ENCODE assay signal across 17 cellular contexts in the genomic region with DNA sequence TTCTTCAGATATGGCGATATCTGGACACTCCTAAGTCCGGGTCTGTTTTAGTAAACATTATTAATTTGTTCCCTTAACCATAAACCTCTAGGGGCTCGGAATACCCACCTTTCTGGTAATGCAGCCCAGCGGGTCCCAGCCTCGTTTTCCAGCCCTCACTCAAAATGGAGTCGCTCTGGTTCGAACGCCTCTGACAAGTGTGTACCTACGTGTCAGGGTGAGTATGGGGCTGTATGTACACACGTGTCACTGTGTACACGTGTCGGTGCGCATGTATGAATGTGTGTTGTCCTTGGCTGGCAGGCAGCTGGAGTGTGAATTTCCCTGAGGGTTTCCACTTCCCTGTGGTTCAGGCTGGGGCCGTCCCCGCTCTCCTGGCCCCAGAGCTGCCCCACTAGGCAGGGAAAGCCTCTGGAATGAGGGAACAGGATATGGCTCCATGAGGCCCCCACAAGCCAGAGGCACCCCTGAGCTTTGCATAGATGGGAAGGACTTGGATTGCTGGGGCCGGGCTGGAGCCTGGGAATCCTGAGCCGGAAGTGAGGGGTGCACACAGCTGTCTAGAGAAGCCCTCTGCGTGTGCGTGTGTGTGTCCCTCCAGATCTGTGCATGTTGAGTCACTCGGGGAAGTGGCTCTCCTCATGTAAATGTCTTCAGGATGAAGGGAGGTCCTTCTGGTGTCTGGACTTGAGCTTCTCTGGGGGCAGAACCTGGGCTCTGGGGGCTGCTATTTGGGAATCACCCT.
A peak's percentile ranks its signal among the peaks of the same experiment; 100 is the strongest.
DNase-seq lines count a peak whose midpoint lies in the region; ATAC-seq, FAIRE-seq and TF ChIP-seq lines count a peak whose summit lies in the region.
"Had no signal": no experiment of that assay in that cellular context is flagged by ENCODE, and none has a peak within 500 bp of the region (broad histone marks: within the 10 kb centered on the region; RNA-seq: fewer than 3 reads in every experiment).

No MANE protein-coding gene starts in this region.

- H3K4me1 Mint-ChIP-seq in astrocyte (ENCODE audit: low read depth, unreplicated experiment) (peaks cover 30% of the 10 kb centered on the region), chondrocyte (ENCODE audit: low read depth) (peaks cover 45% of the 10 kb centered on the region)
- H3K4me1 Mint-ChIP-seq in naive thymus-derived CD8-positive, alpha-beta T cell, result peaks cover 20 to 32% (median 29%) of the 10 kb centered on the region in 4 donors

- WGBS in SK-N-SH (ENCODE audit: low lambda C conversion rate), result 90% methylated on average over 14 of the region's 20 CpGs

- H3K9me3 Mint-ChIP-seq in astrocyte (ENCODE audit: unreplicated experiment) (peaks cover 1% of the 10 kb centered on the region), chondrocyte (ENCODE audit: low read depth) (no peaks in the 10 kb centered on the region)
- H3K9me3 Mint-ChIP-seq in naive thymus-derived CD8-positive, alpha-beta T cell, result no peaks in the 10 kb centered on the region
- H3K9me3 Mint-ChIP-seq: natural killer cell had no signal

- CTCF ChIA-PET in SK-N-SH (lab: Yijun Ruan, JAX), result no interaction called here

- H3K27ac Mint-ChIP-seq in astrocyte (ENCODE audit: unreplicated experiment) (no peak overlapping the region), chondrocyte (ENCODE audit: unreplicated experiment) (no peak overlapping the region)
- H3K27ac Mint-ChIP-seq in naive thymus-derived CD8-positive, alpha-beta T cell, result no peak overlapping the region
- H3K27ac Mint-ChIP-seq: natural killer cell had no signal

- no peak overlapping the region for H3K4me2 ChIP-seq in SK-N-SH
- H3K4me2 ChIP-seq in astrocyte (ENCODE audit: low read length), result peak overlapping the region; percentile 37

- peaks cover 15 to 22% of the 10 kb centered on the region in 2 experiments; a peak in 3 of 4 replicates for H3K4me1 ChIP-seq in SK-N-SH (ENCODE audit: control insufficient read depth in 1 of 2, insufficient read depth in 2 of 2, low read depth in 1 of 2, low read length in 1 of 2)
- peaks cover 50% of the 10 kb centered on the region for H3K4me1 ChIP-seq in astrocyte (ENCODE audit: insufficient read depth, low read length)
- peaks cover 30 to 88% of the 10 kb centered on the region in 2 donors for H3K4me1 ChIP-seq in left lung
- H3K4me1 ChIP-seq in vagina, result peaks cover 70% of the 10 kb centered on the region

- no peaks in the 10 kb centered on the region for H3K36me3 ChIP-seq in SK-N-SH (replicated peaks in 1 of 2; ENCODE audit: control insufficient read depth in 1 of 2, insufficient read depth in 2 of 2, low read length in 1 of 2)
- no peaks in the 10 kb centered on the region for H3K36me3 ChIP-seq in astrocyte (ENCODE audit: insufficient read depth, low read length)
- H3K36me3 ChIP-seq in left lung, result no peaks in the 10 kb centered on the region
- no peaks in the 10 kb centered on the region for H3K36me3 ChIP-seq in vagina
- H3K36me3 ChIP-seq: sigmoid colon had no signal

- DNase-seq in SK-N-SH, result no peak
- DNase-seq in astrocyte (ENCODE audit: low read depth), result no peak
- no peak for DNase-seq in left lung
- no peak for DNase-seq in vagina (ENCODE audit: extremely low spot score in 2 of 2)
- DNase-seq in naive thymus-derived CD8-positive, alpha-beta T cell, result no peak
- DNase-seq in chondrocyte (ENCODE audit: low spot score), result no peak
- DNase-seq: activated CD4-positive, alpha-beta T cell treated with anti-CD3 and anti-CD28 coated beads for 48 hours; amygdala; kidney; natural killer cell; NCI-H1048; OCI-M1; sigmoid colon; T-helper 1 cell had no signal

- H3K4me3 ChIP-seq in SK-N-SH (ENCODE audit: low read depth in 2 of 2, low read length in 1 of 2) (no peak overlapping the region), astrocyte (ENCODE audit: insufficient read depth, low read depth, low read length) (no peak overlapping the region), left lung (no peak overlapping the region), vagina (no peak overlapping the region)
- H3K4me3 ChIP-seq: sigmoid colon had no signal

- peaks cover 3% of the 10 kb centered on the region for H3K36me3 Mint-ChIP-seq in astrocyte (ENCODE audit: low read depth, unreplicated experiment)
- H3K36me3 Mint-ChIP-seq in naive thymus-derived CD8-positive, alpha-beta T cell, result no peaks in the 10 kb centered on the region
- H3K36me3 Mint-ChIP-seq in chondrocyte (ENCODE audit: low read depth), result no peaks in the 10 kb centered on the region
- H3K36me3 Mint-ChIP-seq: natural killer cell had no signal

- H3K27ac ChIP-seq in SK-N-SH (ENCODE audit: low read depth in 2 of 2, low read length in 1 of 2) (no peak overlapping the region), astrocyte (ENCODE audit: low read depth, low read length) (no peak overlapping the region), left lung (peak overlapping the region; percentile 44 to 45), vagina (peak overlapping the region; percentile 61)

- H3K79me2 ChIP-seq in SK-N-SH (ENCODE audit: insufficient read depth) (no peaks in the 10 kb centered on the region), astrocyte (ENCODE audit: insufficient read depth, low read length) (no peaks in the 10 kb centered on the region)

- no peaks in the 10 kb centered on the region for H4K20me1 ChIP-seq in SK-N-SH (ENCODE audit: insufficient read depth)
- no peaks in the 10 kb centered on the region for H4K20me1 ChIP-seq in astrocyte (ENCODE audit: insufficient read depth, low read length)

- TF ChIP-seq CTCF in SK-N-SH (IDR thresholded peaks at IDR 0.05), result no peak
- TF ChIP-seq CTCF in astrocyte (IDR thresholded peaks at IDR 0.05; ENCODE audit: insufficient read depth, low read depth, low read length), result no peak
- TF ChIP-seq CTCF in left lung (IDR thresholded peaks at IDR 0.05), result no peak
- TF ChIP-seq CTCF in vagina (IDR thresholded peaks at IDR 0.05), result no peak
- no peak for TF ChIP-seq CTCF in chondrocyte (IDR thresholded peaks at IDR 0.05)

- POLR2A ChIA-PET in SK-N-SH (lab: Yijun Ruan, JAX), result no interaction called here
- POLR2A ChIA-PET in naive thymus-derived CD8-positive, alpha-beta T cell (lab: Charles Lee), result interaction anchor here (0.6 to 0.9 kb wide), 3 partner anchors 9 to 63 kb away, joined by 3 to 4 read pairs (median 3); no protein-coding TSS in a partner anchor

- no peak for TF ChIP-seq POLR2A in vagina (IDR thresholded peaks at IDR 0.05)

- H3K4me3 Mint-ChIP-seq in astrocyte (ENCODE audit: unreplicated experiment) (no peak overlapping the region), chondrocyte (ENCODE audit: unreplicated experiment) (no peak overlapping the region)
- H3K4me3 Mint-ChIP-seq in naive thymus-derived CD8-positive, alpha-beta T cell, result no peak overlapping the region
- H3K4me3 Mint-ChIP-seq: natural killer cell had no signal

- intact Hi-C loops in left lung (cut with DNase I), result no loop called here
- intact Hi-C loops in vagina (cut with DNase I), result loop anchor here (5.0 kb wide), 2 partner anchors 73 to 268 kb away; no protein-coding TSS in a partner anchor

- H3K9ac ChIP-seq in SK-N-SH (no peak overlapping the region), astrocyte (ENCODE audit: low read length) (no peak overlapping the region)

- TF ChIP-seq EP300 in SK-N-SH (IDR thresholded peaks at IDR 0.05; ENCODE audit: borderline replicate concordance in 1 of 2, low read depth in 1 of 2, low read length in 1 of 2), result no peak

- H3K9me3 ChIP-seq in SK-N-SH (no peaks in the 10 kb centered on the region), astrocyte (ENCODE audit: insufficient read depth, low read depth, low read length) (no peaks in the 10 kb centered on the region), left lung (no peaks in the 10 kb centered on the region), vagina (no peaks in the 10 kb centered on the region)
- H3K9me3 ChIP-seq: sigmoid colon had no signal

- H3K27me3 ChIP-seq in SK-N-SH (ENCODE audit: insufficient read depth) (no peaks in the 10 kb centered on the region), astrocyte (ENCODE audit: insufficient read depth, low read length) (no peaks in the 10 kb centered on the region), left lung (no peaks in the 10 kb centered on the region), vagina (no peaks in the 10 kb centered on the region)
- H3K27me3 ChIP-seq: sigmoid colon had no signal

- ATAC-seq in SK-N-SH treated with all-trans-retinoic acid at 6 μM for 48 hours (no peak), left lung (no peak), HG03565 (IDR thresholded peaks at IDR 0.05; ENCODE audit: unreplicated experiment) (no peak)
- no peak for ATAC-seq in naive thymus-derived CD8-positive, alpha-beta T cell
- ATAC-seq: natural killer cell had no signal

- peaks cover 14% of the 10 kb centered on the region for H3F3A ChIP-seq in SK-N-SH (replicated peaks; ENCODE audit: insufficient read depth)

- no peak overlapping the region for H2AFZ ChIP-seq in SK-N-SH (ENCODE audit: low read depth)
- peak overlapping the region; percentile 33 for H2AFZ ChIP-seq in astrocyte (ENCODE audit: low read depth, low read length)

- no peak for FAIRE-seq in astrocyte (lab: Jason Lieb, UNC)
- FAIRE-seq: A204.1, kidney had no signal

- H3K27me3 Mint-ChIP-seq in astrocyte (ENCODE audit: low read depth, unreplicated experiment), result peaks cover 3% of the 10 kb centered on the region
- no peaks in the 10 kb centered on the region for H3K27me3 Mint-ChIP-seq in naive thymus-derived CD8-positive, alpha-beta T cell
- no peaks in the 10 kb centered on the region for H3K27me3 Mint-ChIP-seq in chondrocyte (ENCODE audit: low read depth)

- TF ChIP-seq RAD21 in SK-N-SH (IDR thresholded peaks at IDR 0.05; ENCODE audit: low read length), result no peak

- no peaks in the 10 kb centered on the region for H3K9me2 ChIP-seq in SK-N-SH

TF ChIP-seq in SK-N-SH treated with all-trans-retinoic acid at 6 μM for 48 hours, 23 proteins besides CTCF, POLR2A, EP300 and RAD21 (continues in another document):
- TF ChIP-seq BACH2 (CRISPR knock-in tag; IDR thresholded peaks at IDR 0.05; ENCODE audit: borderline replicate concordance), result no peak
- no peak for TF ChIP-seq ESRRG (CRISPR knock-in tag; IDR thresholded peaks at IDR 0.05)

TF ChIP-seq in SK-N-SH, 30 proteins besides CTCF, POLR2A, EP300 and RAD21 (continues in another document):
- TF ChIP-seq FOXJ3 (CRISPR knock-in tag; IDR thresholded peaks at IDR 0.05) (no peak), FOXM1 (IDR thresholded peaks at IDR 0.05; ENCODE audit: low read depth) (no peak), GATA2 (CRISPR knock-in tag; IDR thresholded peaks at IDR 0.05) (no peak)
- TF ChIP-seq, protein P1, sequence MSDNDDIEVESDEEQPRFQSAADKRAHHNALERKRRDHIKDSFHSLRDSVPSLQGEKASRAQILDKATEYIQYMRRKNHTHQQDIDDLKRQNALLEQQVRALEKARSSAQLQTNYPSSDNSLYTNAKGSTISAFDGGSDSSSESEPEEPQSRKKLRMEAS (IDR thresholded peaks at IDR 0.05; ENCODE audit: low read depth), result no peak
- TF ChIP-seq, protein P2, sequence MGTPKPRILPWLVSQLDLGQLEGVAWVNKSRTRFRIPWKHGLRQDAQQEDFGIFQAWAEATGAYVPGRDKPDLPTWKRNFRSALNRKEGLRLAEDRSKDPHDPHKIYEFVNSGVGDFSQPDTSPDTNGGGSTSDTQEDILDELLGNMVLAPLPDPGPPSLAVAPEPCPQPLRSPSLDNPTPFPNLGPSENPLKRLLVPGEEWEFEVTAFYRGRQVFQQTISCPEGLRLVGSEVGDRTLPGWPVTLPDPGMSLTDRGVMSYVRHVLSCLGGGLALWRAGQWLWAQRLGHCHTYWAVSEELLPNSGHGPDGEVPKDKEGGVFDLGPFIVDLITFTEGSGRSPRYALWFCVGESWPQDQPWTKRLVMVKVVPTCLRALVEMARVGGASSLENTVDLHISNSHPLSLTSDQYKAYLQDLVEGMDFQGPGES (IDR thresholded peaks at IDR 0.05; ENCODE audit: low read depth, low read length), result no peak

Comparison
In these comparisons a context has a peak if more than half of its experiments do, and no peak if none do; other contexts are left out.
1. H3K27ac ChIP-seq: peak in left lung (2 of 2) and vagina (single experiment); none in SK-N-SH (0 of 2) and astrocyte (single experiment).